ENCODE assay signal across 17 cellular contexts in genomic region chr10:63200416-63200815, GRCh38.
"Had no signal": no experiment of that assay in that cellular context is flagged by ENCODE, and none has a peak within 500 bp of the region (broad histone marks: within the 10 kb centered on the region; RNA-seq: fewer than 3 reads in every experiment).

No MANE protein-coding gene starts in this region.

- H3K27ac ChIP-seq: dorsolateral prefrontal cortex, esophagus muscularis mucosa, left lung, ovary, transverse colon had no signal

- H3K9me3 ChIP-seq: esophagus muscularis mucosa, left lung, ovary, transverse colon had no signal

- H3K36me3 ChIP-seq: ovary had no signal

- H3K4me1 Mint-ChIP-seq: nephron progenitor cell had no signal

- H3K27me3 Mint-ChIP-seq: activated B cell treated with CpG ODN at 0.5 μM for 24 hours; activated CD4-positive, alpha-beta T cell treated with anti-CD3 and anti-CD28 coated beads, Interleukin-2, amount 10 ng/mL, durations not matched to agents 7 days and 5 days had no signal

- H3K27ac Mint-ChIP-seq: activated CD4-positive, alpha-beta T cell treated with anti-CD3 and anti-CD28 coated beads, Interleukin-2, amount 10 ng/mL, durations not matched to agents 7 days and 5 days; activated naive CD4-positive, alpha-beta T cell treated with anti-CD3 and anti-CD28 coated beads, Interleukin-2, amount 50 U/mL, for 72 hours had no signal

- DNase-seq: activated B cell treated with CpG ODN at 0.5 μM for 24 hours; activated CD4-positive, alpha-beta T cell treated with anti-CD3 and anti-CD28 coated beads, Interleukin-2, amount 10 ng/mL, durations not matched to agents 7 days and 5 days; activated effector memory CD4-positive, alpha-beta T cell treated with anti-CD3 and anti-CD28 coated beads, Interleukin-2, amount 50 U/mL, for 16 hours; activated T-cell treated with anti-CD3 and anti-CD28 coated beads, Interleukin-2, amount 50 U/mL, for 1 hour; amniotic stem cell; dorsolateral prefrontal cortex; foreskin fibroblast; left lung; nephron progenitor cell; ovary; stimulated activated CD4-positive, alpha-beta T cell treated with anti-CD3 and anti-CD28 coated beads, Interleukin-12 subunit alpha, Interleukin-12 subunit beta, amount 100 ng/mL, for 4 hours; stimulated activated naive CD4-positive, alpha-beta T cell; substantia nigra; T-helper 1 cell; transverse colon had no signal

- H3K4me3 ChIP-seq: dorsolateral prefrontal cortex, esophagus muscularis mucosa, left lung, ovary, transverse colon had no signal

- H3K4me3 Mint-ChIP-seq: activated B cell treated with CpG ODN at 0.5 μM for 24 hours; activated CD4-positive, alpha-beta T cell treated with anti-CD3 and anti-CD28 coated beads, Interleukin-2, amount 10 ng/mL, durations not matched to agents 7 days and 5 days; nephron progenitor cell had no signal

- H3K27me3 ChIP-seq: dorsolateral prefrontal cortex, esophagus muscularis mucosa, left lung, ovary, transverse colon had no signal

- H3K9me3 Mint-ChIP-seq: activated B cell treated with CpG ODN at 0.5 μM for 24 hours; activated CD4-positive, alpha-beta T cell treated with anti-CD3 and anti-CD28 coated beads, Interleukin-2, amount 10 ng/mL, durations not matched to agents 7 days and 5 days; activated naive CD4-positive, alpha-beta T cell treated with anti-CD3 and anti-CD28 coated beads, Interleukin-2, amount 50 U/mL, for 72 hours; nephron progenitor cell had no signal
